Comparison of ENCODE assay signal across 9 cellular contexts in genomic region chr17:10683853-10684252, GRCh38. TPM values are rescaled to one million over a fixed set of nuclear protein-coding genes. Genes with fewer than 3 reads are reported as not detected.
DNase-seq lines count a peak whose midpoint lies in the region; ATAC-seq and TF ChIP-seq lines count a peak whose summit lies in the region.
"Had no signal": no experiment of that assay in that cellular context is flagged by ENCODE, and none has a peak within 500 bp of the region (broad histone marks: within the 10 kb centered on the region; RNA-seq: fewer than 3 reads in every experiment).

No MANE protein-coding gene starts in this region.

- POLR2A ChIA-PET in A673 (lab: Charles Lee; ENCODE audit: low non-redundant PET) = no interaction called here

- ATAC-seq in GM19351 (IDR thresholded peaks at IDR 0.05; ENCODE audit: unreplicated experiment) = no peak
- no peak for ATAC-seq in GM19455 (IDR thresholded peaks at IDR 0.05; ENCODE audit: unreplicated experiment)
- ATAC-seq in HG02840 (IDR thresholded peaks at IDR 0.05; ENCODE audit: low FRiP score, unreplicated experiment) = no peak

- CTCF ChIA-PET in A673 (lab: Charles Lee) = interaction anchor here (0.6 to 1.6 kb wide), 4 partner anchors 9 to 1311 kb away, joined by 3 to 8 read pairs (median 3); no protein-coding TSS in a partner anchor

- H3K4me1 ChIP-seq in A673 (ENCODE audit: insufficient read depth, low read length, poor library complexity, severe bottlenecking) = no peaks in the 10 kb centered on the region

- H3K36me3 Mint-ChIP-seq in glutamatergic neuron (ENCODE audit: unreplicated experiment) = no peaks in the 10 kb centered on the region

- peak; percentile 67 for DNase-seq in A673 (ENCODE audit: low spot score)
- no peak for DNase-seq in GM13977 (ENCODE audit: low spot score)
- DNase-seq in SK-MEL-5 (ENCODE audit: low read depth, low spot score) = peak; percentile 73
- DNase-seq in glutamatergic neuron = no peak
- DNase-seq in COR-L47 (lab: John Stamatoyannopoulos, UW) = no peak
- DNase-seq: activated CD4-positive, alpha-beta T cell treated with anti-CD3 and anti-CD28 coated beads for 48 hours had no signal

- no peaks in the 10 kb centered on the region for H3K9me3 ChIP-seq in A673 (ENCODE audit: low read depth, low read length, poor library complexity, severe bottlenecking)

- peaks cover 77% of the 10 kb centered on the region for H3K36me3 ChIP-seq in A673 (ENCODE audit: insufficient read depth, low read length, poor library complexity, severe bottlenecking)

- no peak overlapping the region for H3K4me3 ChIP-seq in A673 (ENCODE audit: low read depth, low read length, poor library complexity, severe bottlenecking)

- no peaks in the 10 kb centered on the region for H3K27me3 Mint-ChIP-seq in glutamatergic neuron (ENCODE audit: unreplicated experiment)

- in situ Hi-C loops in GM13977 (cut with MboI; ENCODE audit: low pct_unique_long_range_greater_than_20kb, low sequenced_read_pairs, unreplicated experiment) (no loop called here), SK-MEL-5 (cut with HindIII; ENCODE audit: low pct_unique_long_range_greater_than_20kb, low sequenced_read_pairs) (no loop called here)

- BruUV-seq in A673 (replicated peaks; lab: Mats Ljungman, UMichigan) = no TSS peak

- H3K27me3 ChIP-seq in A673 (replicated peaks; ENCODE audit: insufficient read depth, low read depth, low read length, poor library complexity) = no peaks in the 10 kb centered on the region

- no peaks in the 10 kb centered on the region for H3K4me1 Mint-ChIP-seq in glutamatergic neuron (ENCODE audit: low read depth, unreplicated experiment)

- intact Hi-C loops in A673 (cut with micrococcal nuclease; ENCODE audit: unreplicated experiment) = no loop called here

- H3K27ac Mint-ChIP-seq in glutamatergic neuron (ENCODE audit: unreplicated experiment) = no peak overlapping the region

- no peak overlapping the region for H3K4me3 Mint-ChIP-seq in glutamatergic neuron (ENCODE audit: unreplicated experiment)

- H3K9me3 Mint-ChIP-seq in glutamatergic neuron (ENCODE audit: unreplicated experiment) = no peaks in the 10 kb centered on the region

- H3K27ac ChIP-seq in A673 (ENCODE audit: low read depth, low read length, poor library complexity, severe bottlenecking) = no peak overlapping the region

- TF ChIP-seq CTCF in A673 (conservative IDR thresholded peaks at IDR 0.05; ENCODE audit: low read depth, low read length) (peak; percentile 76), GM13977 (IDR thresholded peaks at IDR 0.05; ENCODE audit: extremely low read depth, insufficient read depth, missing control alignments) (peak; percentile 50), glutamatergic neuron (IDR thresholded peaks at IDR 0.05; ENCODE audit: partially characterized antibody, unreplicated experiment) (peak; percentile 75)

RNA-seq across cellular contexts. Expression of gene SCO1, which starts 13.5 kb away (rescaled TPM):
- total RNA-seq in A673 (2021) (42.2 and 43.2 TPM in 2 replicates), glutamatergic neuron (ENCODE audit: unreplicated experiment) (20.6 TPM)
- total RNA-seq in SK-MEL-5 (2014; rRNA removed; shearing (Covaris generic)) = 59.4 and 62.4 TPM in 2 replicates
- 36.1 and 42.5 TPM in 2 replicates for polyA plus RNA-seq in SK-MEL-5 (2015; cell fraction: cytosol; rRNA removed)
- 32.5 and 33.4 TPM in 2 replicates for polyA plus RNA-seq in SK-MEL-5 (2015; cell fraction: nucleus; rRNA removed)

RNA-seq across cellular contexts. Expression of gene ADPRM, which starts 13.5 kb away (rescaled TPM):
- total RNA-seq in A673 (2021) = 8.4 and 9.2 TPM in 2 replicates
- 13.4 and 15.1 TPM in 2 replicates for total RNA-seq in SK-MEL-5 (2014; rRNA removed; shearing (Covaris generic))
- polyA plus RNA-seq in SK-MEL-5 (2015; cell fraction: cytosol; rRNA removed) = 6.7 and 7.4 TPM in 2 replicates
- polyA plus RNA-seq in SK-MEL-5 (2015; cell fraction: nucleus; rRNA removed) = 7.2 and 9.7 TPM in 2 replicates
- 7.9 TPM for total RNA-seq in glutamatergic neuron (ENCODE audit: unreplicated experiment)

RNA-seq across cellular contexts. Expression of gene MYH3, which starts 26.7 kb away (rescaled TPM):
- total RNA-seq in A673 (2021) (2.1 and 3.2 TPM in 2 replicates), glutamatergic neuron (ENCODE audit: unreplicated experiment) (2.1 TPM)
- total RNA-seq in SK-MEL-5 (2014; rRNA removed; shearing (Covaris generic)) = 0.71 and 1.3 TPM in 2 replicates
- 0.41 and 1.9 TPM in 2 replicates for polyA plus RNA-seq in SK-MEL-5 (2015; cell fraction: cytosol; rRNA removed)
- polyA plus RNA-seq in SK-MEL-5 (2015; cell fraction: nucleus; rRNA removed) = 13.9 and 19.1 TPM in 2 replicates

RNA-seq across cellular contexts. Expression of gene TMEM220, which starts 46.0 kb away (rescaled TPM):
- total RNA-seq in A673 (2021) = 0.11 and 1.4 TPM in 2 replicates
- 10.2 and 12.6 TPM in 2 replicates for total RNA-seq in SK-MEL-5 (2014; rRNA removed; shearing (Covaris generic))
- 7.2 and 8.2 TPM in 2 replicates for polyA plus RNA-seq in SK-MEL-5 (2015; cell fraction: cytosol; rRNA removed)
- 4.6 and 10.6 TPM in 2 replicates for polyA plus RNA-seq in SK-MEL-5 (2015; cell fraction: nucleus; rRNA removed)
- 1.6 TPM for total RNA-seq in glutamatergic neuron (ENCODE audit: unreplicated experiment)

Comparison
In these comparisons a context has a peak if more than half of its experiments do, and no peak if none do; other contexts are left out.
1. DNase-seq: peak in A673 (single experiment) and SK-MEL-5 (single experiment); none in GM13977 (single experiment), glutamatergic neuron (single experiment) and COR-L47 (single experiment).
2. Peak in every context shown above with its lines, with median percentiles within 50 percentile points of each other: CTCF ChIP-seq.